14 cellular contexts compared by ENCODE assay signal in genomic region chr9:89177021-89177400, GRCh38. TPM values are rescaled to one million over a fixed set of nuclear protein-coding genes. Genes with fewer than 3 reads are reported as not detected.
DNase-seq lines count a peak whose midpoint lies in the region; ATAC-seq, FAIRE-seq and TF ChIP-seq lines count a peak whose summit lies in the region.
"Had no signal": no experiment of that assay in that cellular context is flagged by ENCODE, and none has a peak within 500 bp of the region (broad histone marks: within the 10 kb centered on the region; RNA-seq: fewer than 3 reads in every experiment).

No MANE protein-coding gene starts in this region.

- peak; percentile 45 for DNase-seq in EH (ENCODE audit: low read depth)
- DNase-seq in SK-N-SH, result peak; percentile 61
- peak; percentile 24 for DNase-seq in fibroblast of villous mesenchyme (ENCODE audit: low read depth)
- no peak for DNase-seq in trophoblast cell
- DNase-seq in uterus, result no peak
- DNase-seq in D721Med (ENCODE audit: insufficient read length, low spot score), result no peak
- DNase-seq: activated CD8-positive, alpha-beta T cell treated with anti-CD3 and anti-CD28 coated beads, Interleukin-2, amount 10 ng/mL, durations not matched to agents 7 days and 5 days; DMS153; hippocampal formation; NCI-H2029 treated with DMSO at 0.1 percent for 48 hours; SIG-M5 had no signal

- TF ChIP-seq RAD21 in SK-N-SH (IDR thresholded peaks at IDR 0.05; ENCODE audit: low read length), result no peak

- no peaks in the 10 kb centered on the region for H3K36me3 ChIP-seq in SK-N-SH (replicated peaks in 1 of 2; ENCODE audit: control insufficient read depth in 1 of 2, insufficient read depth in 2 of 2, low read length in 1 of 2)
- H3K36me3 ChIP-seq in trophoblast cell (ENCODE audit: control insufficient read depth in 1 of 2, insufficient read depth in 2 of 2, low read length in 2 of 2), result no peaks in the 10 kb centered on the region
- H3K36me3 ChIP-seq in uterus, result no peaks in the 10 kb centered on the region

- H2BK12ac ChIP-seq in trophoblast cell (ENCODE audit: low read length), result no peak overlapping the region

- no peak overlapping the region for H4K12ac ChIP-seq in trophoblast cell (ENCODE audit: low read depth, low read length)

- no peak overlapping the region for H2BK120ac ChIP-seq in trophoblast cell (ENCODE audit: insufficient read depth, low read length, poor library complexity)

- peaks cover 1% of the 10 kb centered on the region for H3K79me1 ChIP-seq in trophoblast cell (ENCODE audit: low read length)

- H3K4me3 ChIP-seq in SK-N-SH (ENCODE audit: low read depth in 2 of 2, low read length in 1 of 2) (peak overlapping the region; percentile 69 to 70), fibroblast of villous mesenchyme (ENCODE audit: low read depth, low read length) (peak overlapping the region; percentile 52), trophoblast cell (ENCODE audit: low read depth, low read length) (no peak overlapping the region), uterus (peak overlapping the region in 1 of 2 donors; percentile 15)
- H3K4me3 ChIP-seq: body of pancreas had no signal

- H3K18ac ChIP-seq in trophoblast cell (ENCODE audit: low read length), result no peak overlapping the region

- POLR2A ChIA-PET in SK-N-SH (lab: Yijun Ruan, JAX), result interaction anchor here (0.9 kb wide), 1 partner anchor 142 kb away, joined by 3 read pairs; the partner anchor contains the start of gene SECISBP2

- CTCF ChIA-PET in SK-N-SH (lab: Yijun Ruan, JAX), result interaction anchor here (1.1 to 9.2 kb wide), 3 partner anchors 58 to 103 kb away, joined by 3 to 64 read pairs (median 5); no protein-coding TSS in a partner anchor

- H2AFZ ChIP-seq in SK-N-SH (ENCODE audit: low read depth) (peak overlapping the region; percentile 31), trophoblast cell (ENCODE audit: insufficient read depth, low read length, poor library complexity) (no peak overlapping the region)

- H3F3A ChIP-seq in SK-N-SH (replicated peaks; ENCODE audit: insufficient read depth), result peaks cover 17% of the 10 kb centered on the region

- H4K91ac ChIP-seq in trophoblast cell (ENCODE audit: low read depth, low read length), result no peak overlapping the region

- no peaks in the 10 kb centered on the region for H3K9me2 ChIP-seq in SK-N-SH

- H3K4ac ChIP-seq in trophoblast cell (ENCODE audit: low read depth, low read length), result no peak overlapping the region

- no peak overlapping the region for H2BK5ac ChIP-seq in trophoblast cell (ENCODE audit: low read depth, low read length, poor library complexity)

- H3K23ac ChIP-seq in trophoblast cell (ENCODE audit: low read length), result no peak overlapping the region

- no peak for TF ChIP-seq EP300 in SK-N-SH (IDR thresholded peaks at IDR 0.05; ENCODE audit: borderline replicate concordance in 1 of 2, low read depth in 1 of 2, low read length in 1 of 2)

- H3K4me1 ChIP-seq in SK-N-SH (ENCODE audit: control insufficient read depth in 1 of 2, insufficient read depth in 2 of 2, low read depth in 1 of 2, low read length in 1 of 2) (peaks cover 24 to 37% of the 10 kb centered on the region in 2 experiments), trophoblast cell (ENCODE audit: control insufficient read depth in 1 of 2, insufficient read depth in 2 of 2, low read length in 2 of 2) (peaks cover 17 to 19% of the 10 kb centered on the region in 2 experiments), uterus (peaks cover 0 to 9% of the 10 kb centered on the region in 2 donors)

- no peak for ATAC-seq in HG02571 (IDR thresholded peaks at IDR 0.05; ENCODE audit: unreplicated experiment)
- no peak for ATAC-seq in GM21786 (IDR thresholded peaks at IDR 0.05; ENCODE audit: unreplicated experiment)
- ATAC-seq: activated CD8-positive, alpha-beta T cell treated with anti-CD3 and anti-CD28 coated beads, Interleukin-2, amount 10 ng/mL, durations not matched to agents 7 days and 5 days; body of pancreas had no signal

- H3K27ac ChIP-seq in SK-N-SH (ENCODE audit: low read depth in 2 of 2, low read length in 1 of 2) (peak overlapping the region; percentile 63 to 94), trophoblast cell (ENCODE audit: low read depth, low read length) (no peak overlapping the region), uterus (peak overlapping the region in 1 of 2 donors; percentile 2)

- no peak overlapping the region for H3K14ac ChIP-seq in trophoblast cell (ENCODE audit: low read length)

- H3K27me3 ChIP-seq in SK-N-SH (ENCODE audit: insufficient read depth), result no peaks in the 10 kb centered on the region
- H3K27me3 ChIP-seq in trophoblast cell (ENCODE audit: insufficient read depth, low read length), result peaks cover 33% of the 10 kb centered on the region
- peaks cover 0 to 14% of the 10 kb centered on the region in 2 donors for H3K27me3 ChIP-seq in uterus
- H3K27me3 ChIP-seq: body of pancreas had no signal

- H4K8ac ChIP-seq in trophoblast cell (ENCODE audit: low read depth, low read length), result no peak overlapping the region

- no peak for FAIRE-seq in D721Med (lab: Jason Lieb, UNC)

- H2AK5ac ChIP-seq in trophoblast cell (ENCODE audit: low read length), result no peak overlapping the region

- peak overlapping the region; percentile 72 for H3K9ac ChIP-seq in SK-N-SH
- H3K9ac ChIP-seq in trophoblast cell (ENCODE audit: low read length), result no peak overlapping the region

- no peak for TF ChIP-seq CTCF in SK-N-SH (IDR thresholded peaks at IDR 0.05)
- TF ChIP-seq CTCF in fibroblast of villous mesenchyme (IDR thresholded peaks at IDR 0.05; ENCODE audit: insufficient read depth, low read depth, low read length), result no peak
- no peak for TF ChIP-seq CTCF in uterus (IDR thresholded peaks at IDR 0.05)
- TF ChIP-seq CTCF in D721Med (IDR thresholded peaks at IDR 0.05; ENCODE audit: insufficient read depth, missing control alignments), result no peak

- H3K4me2 ChIP-seq in SK-N-SH, result peak overlapping the region; percentile 81
- peak overlapping the region; percentile 89 for H3K4me2 ChIP-seq in trophoblast cell (ENCODE audit: low read length)

- H3K9me3 ChIP-seq in SK-N-SH, result no peaks in the 10 kb centered on the region
- H3K9me3 ChIP-seq in trophoblast cell (ENCODE audit: insufficient read depth, low read depth, low read length), result no peaks in the 10 kb centered on the region
- H3K9me3 ChIP-seq in uterus, result no peaks in the 10 kb centered on the region
- H3K9me3 ChIP-seq: body of pancreas had no signal

- intact Hi-C loops in uterus (cut with DNase I; ENCODE audit: low total_unique reads), result no loop called here

- WGBS in SK-N-SH (ENCODE audit: low lambda C conversion rate), result 12% methylated on average over 8 of the region's 8 CpGs
- no CpG with 5 or more reads among the region's 8 CpGs for WGBS in trophoblast cell (ENCODE audit: extremely low coverage, insufficient coverage, insufficient read length)

- H4K20me1 ChIP-seq in SK-N-SH (ENCODE audit: insufficient read depth), result no peaks in the 10 kb centered on the region

- no peak for TF ChIP-seq POLR2A in uterus (IDR thresholded peaks at IDR 0.05)

- peaks cover 72% of the 10 kb centered on the region for H3K79me2 ChIP-seq in SK-N-SH (ENCODE audit: insufficient read depth)
- peaks cover 1% of the 10 kb centered on the region for H3K79me2 ChIP-seq in trophoblast cell (ENCODE audit: control insufficient read depth, insufficient read depth, low read length, poor library complexity)

TF ChIP-seq in SK-N-SH, 30 proteins besides CTCF, POLR2A, EP300 and RAD21:
- TF ChIP-seq, protein P1, sequence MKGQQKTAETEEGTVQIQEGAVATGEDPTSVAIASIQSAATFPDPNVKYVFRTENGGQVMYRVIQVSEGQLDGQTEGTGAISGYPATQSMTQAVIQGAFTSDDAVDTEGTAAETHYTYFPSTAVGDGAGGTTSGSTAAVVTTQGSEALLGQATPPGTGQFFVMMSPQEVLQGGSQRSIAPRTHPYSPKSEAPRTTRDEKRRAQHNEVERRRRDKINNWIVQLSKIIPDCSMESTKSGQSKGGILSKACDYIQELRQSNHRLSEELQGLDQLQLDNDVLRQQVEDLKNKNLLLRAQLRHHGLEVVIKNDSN (IDR thresholded peaks at IDR 0.05; ENCODE audit: borderline replicate concordance, low read depth), result no peak
- peak; percentile 52; the same call in 1 of the 2 replicates for TF ChIP-seq YY1 (IDR thresholded peaks at IDR 0.05; ENCODE audit: low read depth)
- no peak for TF ChIP-seq POLR2AphosphoS5 (IDR thresholded peaks at IDR 0.05; ENCODE audit: low read depth, low read length)
- TF ChIP-seq TCF12 (IDR thresholded peaks at IDR 0.05), result no peak
- TF ChIP-seq MAX (IDR thresholded peaks at IDR 0.05; ENCODE audit: low read depth), result peak; percentile 39
- 0 out of 2 replicates have a peak, but pooled peaks have one; percentile 10 for TF ChIP-seq RCOR1 (IDR thresholded peaks at IDR 0.05; ENCODE audit: low read length)
- no peak for TF ChIP-seq IRF3 (IDR thresholded peaks at IDR 0.05; ENCODE audit: low read depth, low read length)
- peak; percentile 47 for TF ChIP-seq CHD2 (IDR thresholded peaks at IDR 0.05; ENCODE audit: low read length, partially characterized antibody)
TF ChIP-seq in SK-N-SH: peak in this region for 4.

RNA-seq across cellular contexts. Expression of gene SHC3, which starts 1.6 kb away (rescaled TPM):
- 3.2 and 4.7 TPM in 2 replicates for polyA plus RNA-seq in SK-N-SH (2012; rRNA removed)
- polyA plus RNA-seq in SK-N-SH (2012; cell fraction: cytosol; rRNA removed), result 2.8 and 3.7 TPM in 2 replicates
- 8.0 and 9.2 TPM in 2 replicates for polyA plus RNA-seq in SK-N-SH (2012; cell fraction: nucleus; rRNA removed)
- 7.4 and 11.7 TPM in 2 replicates for total RNA-seq in fibroblast of villous mesenchyme
- 0.11 and 0.12 TPM in 2 replicates for polyA plus RNA-seq in trophoblast cell (2013)
- 1 to 10 TPM in 3 of 4 donors, under 1 TPM in 1; 0.51 to 3.5 (median 2.5) TPM for total RNA-seq in uterus
- total RNA-seq: activated CD8-positive, alpha-beta T cell treated with anti-CD3 and anti-CD28 coated beads, Interleukin-2, amount 10 ng/mL, durations not matched to agents 7 days and 5 days had no signal

Comparison
In these comparisons a context has a peak if more than half of its experiments do, and no peak if none do; other contexts are left out.
1. DNase-seq: peak in EH (single experiment), SK-N-SH (single experiment) and fibroblast of villous mesenchyme (single experiment); none in trophoblast cell (0 of 2), uterus (0 of 2) and D721Med (single experiment).